Comparison of ENCODE assay signal across 8 cellular contexts in genomic region chr1:41366428-41367101, GRCh38. TPM values are rescaled to one million over a fixed set of nuclear protein-coding genes. Genes with fewer than 3 reads are reported as not detected.
A peak's percentile ranks its signal among the peaks of the same experiment; 100 is the strongest.
DNase-seq lines count a peak whose midpoint lies in the region; ATAC-seq, FAIRE-seq and TF ChIP-seq lines count a peak whose summit lies in the region.

No MANE protein-coding gene starts in this region.

- no peak for TF ChIP-seq EP300 in A549 (IDR thresholded peaks at IDR 0.05)

- H3K9me3 Mint-ChIP-seq in T-cell = no peaks in the 10 kb centered on the region
- H3K9me3 Mint-ChIP-seq in endodermal cell = no peaks in the 10 kb centered on the region

- TF ChIP-seq CTCF in A549 (IDR thresholded peaks at IDR 0.05) = no peak
- no peak for TF ChIP-seq CTCF in endodermal cell (conservative IDR thresholded peaks at IDR 0.05)

- WGBS in A549 (ENCODE audit: missing lambda C conversion rate) = 36% methylated on average over 7 of the region's 51 CpGs
- 7 to 12% methylated on average over 8 to 47 of the region's 51 CpGs for WGBS in endodermal cell (ENCODE audit: insufficient coverage in 1 of 2, insufficient read length in 1 of 2), 2 experiments

- H3K4me3 ChIP-seq in A549 (peak overlapping the region; percentile 48), endodermal cell (ENCODE audit: low read length) (no peak overlapping the region)
- H3K4me3 ChIP-seq in Jurkat, Clone E6-1 (ENCODE audit: low read length) = peak overlapping the region; percentile 56

- TF ChIP-seq POLR2A in A549 (IDR thresholded peaks at IDR 0.05; ENCODE audit: low read length) = no peak

- DNase-seq in A549 (ENCODE audit: low read depth in 1 of 2, low spot score in 1 of 2) = no peak
- DNase-seq in Jurkat, Clone E6-1 (ENCODE audit: low read depth, low spot score) = peak; percentile 37
- peak in 26 of 34 experiments; percentile 9 to 60 (median 34) for DNase-seq in T-cell
- DNase-seq in endodermal cell = no peak
- DNase-seq in retina = peak; percentile 66
- no peak for DNase-seq in GM19239 (ENCODE audit: insufficient read length, low spot score)
- no peak for DNase-seq in NCI-H187 treated with DMSO at 0.1 percent for 48 hours (lab: John Stamatoyannopoulos, UW)

- CTCF ChIA-PET in A549 (lab: Yijun Ruan, JAX) = no interaction called here
- CTCF ChIA-PET in T-cell (lab: Charles Lee) = no interaction called here

- FAIRE-seq in A549 (lab: Jason Lieb, UNC) (no peak), GM19239 (lab: Jason Lieb, UNC) (no peak)

- POLR2A ChIA-PET in A549 (lab: Yijun Ruan, JAX) = no interaction called here
- POLR2A ChIA-PET in T-cell (lab: Charles Lee) = no interaction called here

- no peak overlapping the region for H3K9ac ChIP-seq in endodermal cell (ENCODE audit: extremely low read depth, low read length, poor library complexity, severe bottlenecking)

- H3K36me3 ChIP-seq in endodermal cell (ENCODE audit: control insufficient read depth, insufficient read depth, low read length) = no peaks in the 10 kb centered on the region

- H3K27ac Mint-ChIP-seq in T-cell = no peak overlapping the region
- H3K27ac Mint-ChIP-seq in endodermal cell = no peak overlapping the region

- H3K9me3 ChIP-seq in A549 (no peaks in the 10 kb centered on the region), endodermal cell (ENCODE audit: control insufficient read depth, low read length) (no peaks in the 10 kb centered on the region)

- H3K27me3 ChIP-seq in endodermal cell (ENCODE audit: control insufficient read depth, insufficient read depth, low read length, poor library complexity, severe bottlenecking) = peaks cover 69% of the 10 kb centered on the region

- H3K4me1 ChIP-seq in A549 (peaks cover 13% of the 10 kb centered on the region; the same call in 2 of the 3 replicates), endodermal cell (ENCODE audit: control insufficient read depth, insufficient read depth, low read length) (peaks cover 4% of the 10 kb centered on the region)

- no peak for TF ChIP-seq RAD21 in A549 (conservative IDR thresholded peaks at IDR 0.05 in 1 of 2, IDR thresholded peaks at IDR 0.05 in 1 of 2)

- peak overlapping the region; percentile 96 for H3K4me2 ChIP-seq in A549

- H3K4me3 Mint-ChIP-seq in T-cell (peak overlapping the region; percentile 57 to 71 (median 61)), endodermal cell (peak overlapping the region; percentile 46)

- H3K27me3 Mint-ChIP-seq in T-cell = peaks cover 10 to 53% of the 10 kb centered on the region in 2 donors
- H3K27me3 Mint-ChIP-seq in endodermal cell (ENCODE audit: insufficient read depth) = peaks cover 70% of the 10 kb centered on the region

- H3K27ac ChIP-seq in A549 (peak overlapping the region; percentile 69 to 88), endodermal cell (ENCODE audit: low read depth, low read length) (no peak overlapping the region)

- peaks cover 14 to 32% (median 32%) of the 10 kb centered on the region in 3 donors for H3K4me1 Mint-ChIP-seq in T-cell
- peaks cover 16% of the 10 kb centered on the region for H3K4me1 Mint-ChIP-seq in endodermal cell

- H3K36me3 Mint-ChIP-seq in T-cell (no peaks in the 10 kb centered on the region), endodermal cell (ENCODE audit: low read depth) (no peaks in the 10 kb centered on the region)

- ATAC-seq in A549 (no peak), T-cell (replicated peaks in 1 of 4) (peak; percentile 36 to 61 (median 44)), HG03108 (IDR thresholded peaks at IDR 0.05; ENCODE audit: unreplicated experiment) (no peak)

TF ChIP-seq in A549, 52 proteins besides CTCF, POLR2A, EP300 and RAD21:
- TF ChIP-seq MAFK (IDR thresholded peaks at IDR 0.05; ENCODE audit: partially characterized antibody) = no peak

RNA-seq across cellular contexts. Expression of gene FOXO6, which starts 5.3 kb away (rescaled TPM):
- polyA plus RNA-seq in A549 (2011; rRNA removed) (0.05 and 0.10 TPM in 2 replicates), A549 (2017; fragmentation: RNase III; extraction: RNeasy Plus Mini Kit Qiagen cat#74134 plus additional on column Dnase treatment) (0.18 to 0.25 TPM (median 0.22 TPM) in 3 replicates)
- 0.16 and 0.27 TPM in 2 replicates for polyA plus RNA-seq in A549 (2012; cell fraction: cytosol; rRNA removed)
- 0.22 and 0.47 TPM in 2 replicates for polyA plus RNA-seq in A549 (2012; cell fraction: nucleus; rRNA removed)
- 0.15 and 0.17 TPM in 2 replicates for polyA minus RNA-seq in A549 (2011; rRNA and poly(A)+ RNA removed)
- 4.8 TPM for polyA plus RNA-seq in Jurkat, Clone E6-1 (2012; ENCODE audit: insufficient read depth, insufficient read length)
- total RNA-seq in T-cell (under 1 TPM in 3 of 5 donors, not detected in 2; 0.13 to 0.70 (median 0.63) TPM), endodermal cell (1 to 10 TPM; 1.7 to 1.8 TPM)
- polyA plus RNA-seq in endodermal cell (2013, experiment 1 of 2) = 2.9 TPM
- polyA plus RNA-seq in endodermal cell (2013, experiment 2 of 2) = 2.8 TPM

Comparison
In these comparisons a context has a peak if more than half of its experiments do, and no peak if none do; other contexts are left out.
1. ATAC-seq: peak in T-cell (4 of 4); none in A549 (0 of 2) and HG03108 (single experiment).
2. DNase-seq: peak in Jurkat, Clone E6-1 (single experiment), T-cell (26 of 34) and retina (single experiment); none in A549 (0 of 2), endodermal cell (single experiment), GM19239 (single experiment) and NCI-H187 treated with DMSO at 0.1 percent for 48 hours (single experiment).